Comparison of ENCODE assay signal across 8 cellular contexts in the genomic region with DNA sequence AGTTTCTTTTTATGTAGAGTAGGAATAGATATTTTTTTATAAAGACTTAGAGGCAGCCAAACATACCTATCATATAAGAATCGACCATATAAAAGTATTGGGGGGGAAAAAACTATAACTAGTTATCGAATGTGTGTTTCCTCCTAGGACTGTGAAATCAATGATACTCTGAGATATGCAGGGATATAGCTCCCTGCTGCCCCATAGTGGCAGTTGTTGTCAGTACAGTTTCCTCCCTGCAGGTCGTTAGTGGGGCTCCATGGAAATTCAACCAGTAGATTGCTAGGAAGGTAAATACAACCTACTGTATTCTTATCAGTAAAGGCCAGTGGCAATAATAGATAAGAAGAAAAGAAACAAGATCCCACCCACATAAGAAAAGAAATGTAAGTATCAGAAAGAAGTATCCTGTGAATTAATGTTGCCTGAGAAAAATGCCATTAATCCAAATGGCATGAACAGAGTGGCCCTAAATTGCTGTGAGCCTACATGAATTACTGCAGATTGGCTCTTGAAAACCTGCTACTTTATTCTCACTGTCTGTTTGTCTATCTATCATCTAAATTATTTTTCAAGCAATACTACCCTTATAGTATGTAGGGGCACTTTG.
DNase-seq lines count a peak whose midpoint lies in the region; ATAC-seq and TF ChIP-seq lines count a peak whose summit lies in the region.

No MANE protein-coding gene starts in this region.

- POLR2A ChIA-PET in SK-N-SH (lab: Yijun Ruan, JAX), result no interaction called here

- H3K27ac ChIP-seq in SK-N-SH (ENCODE audit: low read depth in 2 of 2, low read length in 1 of 2), result no peak overlapping the region

- H3K36me3 ChIP-seq in SK-N-SH (replicated peaks in 1 of 2; ENCODE audit: control insufficient read depth in 1 of 2, insufficient read depth in 2 of 2, low read length in 1 of 2), result no peaks in the 10 kb centered on the region

- WGBS in SK-N-SH (ENCODE audit: low lambda C conversion rate), result 3% methylated on average over 3 of the region's 3 CpGs

- peaks cover 11% of the 10 kb centered on the region for H3K9me3 Mint-ChIP-seq in neural crest cell

- no peaks in the 10 kb centered on the region for H3K36me3 Mint-ChIP-seq in neural crest cell (ENCODE audit: low read depth)

- no peak overlapping the region for H2AFZ ChIP-seq in SK-N-SH (ENCODE audit: low read depth)

- no peak overlapping the region for H3K4me2 ChIP-seq in SK-N-SH

- peak; percentile 83 for TF ChIP-seq CTCF in SK-N-SH (IDR thresholded peaks at IDR 0.05)
- TF ChIP-seq CTCF in neural crest cell (conservative IDR thresholded peaks at IDR 0.05), result peak; percentile 71

- no peak overlapping the region for H3K9ac ChIP-seq in SK-N-SH

- DNase-seq in NCI-H510A treated with DMSO at 0.1 percent for 48 hours (lab: John Stamatoyannopoulos, UW) (peak; percentile 3), NCI-H510A (lab: John Stamatoyannopoulos, UW) (no peak), SK-N-SH (peak; percentile 41), dermis blood vessel endothelial cell (peak; percentile 68), neural crest cell (ENCODE audit: low read depth, low spot score) (peak; percentile 57), activated gamma-delta T cell (lab: John Stamatoyannopoulos, UW) (no peak)

- H4K20me1 ChIP-seq in SK-N-SH (ENCODE audit: insufficient read depth), result no peaks in the 10 kb centered on the region

- no peaks in the 10 kb centered on the region for H3K9me3 ChIP-seq in SK-N-SH

- no peaks in the 10 kb centered on the region for H3F3A ChIP-seq in SK-N-SH (replicated peaks; ENCODE audit: insufficient read depth)

- H3K27ac Mint-ChIP-seq in neural crest cell (ENCODE audit: unreplicated experiment), result no peak overlapping the region

- TF ChIP-seq EP300 in SK-N-SH (IDR thresholded peaks at IDR 0.05; ENCODE audit: borderline replicate concordance in 1 of 2, low read depth in 1 of 2, low read length in 1 of 2), result no peak

- no peak overlapping the region for H3K4me3 Mint-ChIP-seq in neural crest cell

- CTCF ChIA-PET in SK-N-SH (lab: Yijun Ruan, JAX), result interaction anchor here (0.6 to 3.2 kb wide), 21 partner anchors 8 to 1099 kb away, joined by 3 to 20 read pairs (median 3); a partner anchor contains a TSS

- no peaks in the 10 kb centered on the region for H3K4me1 ChIP-seq in SK-N-SH (ENCODE audit: control insufficient read depth in 1 of 2, insufficient read depth in 2 of 2, low read depth in 1 of 2, low read length in 1 of 2)

- peaks cover 7% of the 10 kb centered on the region for H3K4me1 Mint-ChIP-seq in neural crest cell

- no peaks in the 10 kb centered on the region; the same call in 1 of the 2 replicates for H3K27me3 ChIP-seq in SK-N-SH (ENCODE audit: insufficient read depth)

- no peaks in the 10 kb centered on the region for H3K27me3 Mint-ChIP-seq in neural crest cell (ENCODE audit: low read depth)

- ATAC-seq in GM21423 (IDR thresholded peaks at IDR 0.05; ENCODE audit: unreplicated experiment) (peak; percentile 91), HG03558 (IDR thresholded peaks at IDR 0.05; ENCODE audit: extremely low read depth, unreplicated experiment) (peak; percentile 74)

- TF ChIP-seq RAD21 in SK-N-SH (IDR thresholded peaks at IDR 0.05; ENCODE audit: low read length), result peak; percentile 73

- H3K4me3 ChIP-seq in SK-N-SH (ENCODE audit: low read depth in 2 of 2, low read length in 1 of 2), result no peak overlapping the region; a peak in 1 of 4 replicates

- no peaks in the 10 kb centered on the region for H3K9me2 ChIP-seq in SK-N-SH

- no peaks in the 10 kb centered on the region for H3K79me2 ChIP-seq in SK-N-SH (ENCODE audit: insufficient read depth)

TF ChIP-seq in SK-N-SH, 30 proteins besides CTCF, POLR2A, EP300 and RAD21:
- TF ChIP-seq, protein P1, sequence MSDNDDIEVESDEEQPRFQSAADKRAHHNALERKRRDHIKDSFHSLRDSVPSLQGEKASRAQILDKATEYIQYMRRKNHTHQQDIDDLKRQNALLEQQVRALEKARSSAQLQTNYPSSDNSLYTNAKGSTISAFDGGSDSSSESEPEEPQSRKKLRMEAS (IDR thresholded peaks at IDR 0.05; ENCODE audit: low read depth), result no peak
- no peak for TF ChIP-seq MEF2A (IDR thresholded peaks at IDR 0.05; ENCODE audit: borderline replicate concordance, low read depth)
- no peak for TF ChIP-seq TCF12 (IDR thresholded peaks at IDR 0.05)
- TF ChIP-seq FOSL2 (IDR thresholded peaks at IDR 0.05; ENCODE audit: borderline replicate concordance, low read depth), result no peak
- no peak for TF ChIP-seq GATA2 (CRISPR knock-in tag; IDR thresholded peaks at IDR 0.05)
- TF ChIP-seq SMC3 (IDR thresholded peaks at IDR 0.05; ENCODE audit: low read depth, low read length), result peak; percentile 70
- no peak for TF ChIP-seq POLR2AphosphoS5 (IDR thresholded peaks at IDR 0.05; ENCODE audit: low read depth, low read length)
- TF ChIP-seq RXRA (IDR thresholded peaks at IDR 0.05; ENCODE audit: borderline replicate concordance, low read depth), result no peak
- TF ChIP-seq, protein P2, sequence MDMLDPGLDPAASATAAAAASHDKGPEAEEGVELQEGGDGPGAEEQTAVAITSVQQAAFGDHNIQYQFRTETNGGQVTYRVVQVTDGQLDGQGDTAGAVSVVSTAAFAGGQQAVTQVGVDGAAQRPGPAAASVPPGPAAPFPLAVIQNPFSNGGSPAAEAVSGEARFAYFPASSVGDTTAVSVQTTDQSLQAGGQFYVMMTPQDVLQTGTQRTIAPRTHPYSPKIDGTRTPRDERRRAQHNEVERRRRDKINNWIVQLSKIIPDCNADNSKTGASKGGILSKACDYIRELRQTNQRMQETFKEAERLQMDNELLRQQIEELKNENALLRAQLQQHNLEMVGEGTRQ (IDR thresholded peaks at IDR 0.05; ENCODE audit: borderline replicate concordance, low read depth, low read length), result no peak

Comparison
In these comparisons a context has a peak if more than half of its experiments do, and no peak if none do; other contexts are left out.
1. DNase-seq: peak in NCI-H510A treated with DMSO at 0.1 percent for 48 hours (single experiment), SK-N-SH (single experiment), dermis blood vessel endothelial cell (single experiment) and neural crest cell (single experiment); none in NCI-H510A (single experiment) and activated gamma-delta T cell (single experiment).